Comparison of ENCODE assay signal across 1 cellular context in the genomic region with DNA sequence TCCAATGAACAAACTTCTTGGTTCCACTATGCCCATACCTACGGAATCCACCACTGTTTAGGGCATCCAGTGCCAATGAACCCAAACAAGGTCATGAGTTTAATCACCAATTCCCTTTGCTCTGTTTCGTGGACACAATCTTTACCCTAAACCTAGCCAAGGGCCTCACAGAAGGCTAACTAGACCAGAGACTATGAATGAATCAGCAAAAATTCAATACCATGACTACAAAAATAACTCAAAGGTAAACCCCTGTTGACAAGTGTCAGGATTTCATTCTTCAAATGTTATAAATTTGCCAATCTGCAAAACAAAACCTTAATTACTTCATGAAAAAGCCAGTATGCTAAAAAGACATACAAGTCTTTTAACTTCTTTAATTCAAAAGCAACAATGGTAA.
TF ChIP-seq lines count a peak whose summit lies in the region.

No MANE protein-coding gene starts in this region.

TF ChIP-seq in IMR-90, 13 proteins besides CTCF, POLR2A, EP300 and RAD21:
- TF ChIP-seq, protein P1, sequence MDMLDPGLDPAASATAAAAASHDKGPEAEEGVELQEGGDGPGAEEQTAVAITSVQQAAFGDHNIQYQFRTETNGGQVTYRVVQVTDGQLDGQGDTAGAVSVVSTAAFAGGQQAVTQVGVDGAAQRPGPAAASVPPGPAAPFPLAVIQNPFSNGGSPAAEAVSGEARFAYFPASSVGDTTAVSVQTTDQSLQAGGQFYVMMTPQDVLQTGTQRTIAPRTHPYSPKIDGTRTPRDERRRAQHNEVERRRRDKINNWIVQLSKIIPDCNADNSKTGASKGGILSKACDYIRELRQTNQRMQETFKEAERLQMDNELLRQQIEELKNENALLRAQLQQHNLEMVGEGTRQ (IDR thresholded peaks at IDR 0.05; ENCODE audit: low read depth, low read length), result no peak
- 0 out of 2 replicates have a peak, but pooled peaks have one; percentile 56 for TF ChIP-seq NFE2L2 (IDR thresholded peaks at IDR 0.05; ENCODE audit: low read depth, low read length)
TF ChIP-seq in IMR-90: peak in this region for 1.
